ENCODE assay signal across 17 cellular contexts in the genomic region with DNA sequence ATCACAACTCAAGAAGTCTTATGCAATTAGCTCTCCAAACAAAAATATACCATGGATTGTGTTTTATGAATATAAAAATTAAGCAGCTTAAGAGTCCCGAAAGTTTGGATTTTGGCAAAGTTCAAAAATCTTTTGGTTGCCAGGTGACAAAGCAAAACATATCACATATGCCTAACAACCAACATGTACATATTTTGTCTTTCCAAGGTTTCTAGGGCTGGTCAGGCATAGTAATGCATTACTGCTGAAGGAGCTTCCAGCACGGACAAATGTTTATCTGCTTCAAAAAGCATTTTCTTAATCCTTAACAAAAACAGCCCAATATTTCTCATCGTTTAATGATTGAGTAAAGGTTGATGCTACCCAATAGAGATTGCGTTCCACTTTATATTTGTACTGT.
"Had no signal": no experiment of that assay in that cellular context is flagged by ENCODE, and none has a peak within 500 bp of the region (broad histone marks: within the 10 kb centered on the region; RNA-seq: fewer than 3 reads in every experiment).

No MANE protein-coding gene starts in this region.

- H3K27me3 ChIP-seq: adrenal gland, brain microvascular endothelial cell, esophagus squamous epithelium, transverse colon had no signal

- DNase-seq: activated B cell treated with CpG ODN at 0.5 μM for 24 hours; activated CD4-positive, alpha-beta T cell treated with anti-CD3 and anti-CD28 coated beads, Interleukin-2, amount 10 ng/mL, durations not matched to agents 7 days and 5 days; activated CD8-positive, alpha-beta memory T cell treated with anti-CD3 and anti-CD28 coated beads for 24 hours; activated naive CD4-positive, alpha-beta T cell treated with anti-CD3 and anti-CD28 coated beads, Interleukin-2, amount 10 ng/mL, durations not matched to agents 7 days and 5 days; adrenal gland; brain microvascular endothelial cell; esophagus squamous epithelium; hypothalamus; naive thymus-derived CD4-positive, alpha-beta T cell; retina; stimulated activated naive B cell treated with anti-CD40 and anti-IgM and Interleukin-4, amounts not matched to agents 10 μg/mL and 1 μg/mL and 100 μg/mL, for 72 hours; substantia nigra; T-helper 1 cell; transverse colon had no signal

- H3K36me3 ChIP-seq: adrenal gland, brain microvascular endothelial cell, esophagus squamous epithelium, transverse colon had no signal

- ATAC-seq: activated T-helper 17 cell treated with anti-CD3 and anti-CD28 coated beads, Interleukin-2, amount 50 U/mL, for 72 hours; naive thymus-derived CD4-positive, alpha-beta T cell; stimulated activated naive B cell treated with anti-CD40 and anti-IgM and Interleukin-4, amounts not matched to agents 10 μg/mL and 1 μg/mL and 100 μg/mL, for 72 hours had no signal

- H3K4me1 ChIP-seq: adrenal gland, esophagus squamous epithelium, transverse colon had no signal

- H3K4me3 ChIP-seq: adrenal gland, esophagus squamous epithelium, lung, SK-N-MC, transverse colon had no signal

- H3K27ac ChIP-seq: adrenal gland, brain microvascular endothelial cell, SK-N-MC had no signal

- H3K9me3 ChIP-seq: adrenal gland, esophagus squamous epithelium, transverse colon had no signal
